ENCODE assay signal across 8 cellular contexts in the genomic region with DNA sequence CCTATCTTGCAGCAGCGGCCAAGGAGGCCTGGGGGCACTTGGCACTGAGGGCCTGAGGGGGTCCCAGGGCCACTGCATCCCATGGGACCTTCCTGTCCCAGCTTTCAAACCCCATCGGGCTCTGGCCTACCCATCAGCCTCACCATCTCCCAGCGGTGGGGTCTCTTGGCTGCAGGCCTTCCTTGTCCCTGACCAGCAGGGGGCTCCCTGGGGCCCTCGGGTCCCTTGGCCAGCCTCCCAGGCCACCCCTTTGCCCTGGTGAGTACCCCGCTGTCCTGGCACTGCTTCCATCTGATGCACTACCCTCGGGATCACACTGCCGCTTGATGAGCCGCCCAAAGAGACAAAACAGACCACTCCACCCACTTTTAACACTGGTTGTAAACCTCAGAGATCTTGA. TPM values are rescaled to one million over a fixed set of nuclear protein-coding genes. Genes with fewer than 3 reads are reported as not detected.
DNase-seq lines count a peak whose midpoint lies in the region; ATAC-seq and FAIRE-seq lines count a peak whose summit lies in the region.

No MANE protein-coding gene starts in this region.

- H3K4me1 ChIP-seq in small intestine (ENCODE audit: control insufficient read depth in 2 of 2, insufficient read depth in 1 of 2, low read depth in 1 of 2, low read length in 1 of 2), result no peaks in the 10 kb centered on the region

- H3K4me3 Mint-ChIP-seq in T-helper 17 cell, result no peak overlapping the region

- no peaks in the 10 kb centered on the region for H3K9me3 ChIP-seq in T-helper 17 cell (ENCODE audit: control insufficient read depth, low read length, poor library complexity, severe bottlenecking)
- no peaks in the 10 kb centered on the region for H3K9me3 ChIP-seq in small intestine (ENCODE audit: control insufficient read depth, low read depth)

- H3K27ac ChIP-seq in small intestine (ENCODE audit: low read depth in 1 of 2, low read length in 1 of 2), result no peak overlapping the region

- no peaks in the 10 kb centered on the region for H3K27me3 ChIP-seq in small intestine (ENCODE audit: control insufficient read depth in 2 of 2, insufficient read depth in 2 of 2, low read length in 2 of 2)

- DNase-seq in D341Med (ENCODE audit: low spot score), result peak; percentile 70
- DNase-seq in HTR-8/SVneo (ENCODE audit: insufficient read length, low spot score), result peak; percentile 47
- DNase-seq in activated T-cell treated with anti-CD3 and anti-CD28 coated beads, Interleukin-2, amount 50 U/mL, for 1 hour, result peak; percentile 31
- peak; percentile 20 for DNase-seq in kidney tubule cell (ENCODE audit: low spot score)
- no peak for DNase-seq in OCI-M2 (lab: John Stamatoyannopoulos, UW; ENCODE audit: unreplicated experiment)
- no peak for DNase-seq in T-helper 17 cell
- no peak for DNase-seq in small intestine

- no peak for FAIRE-seq in HTR-8/SVneo (lab: Jason Lieb, UNC)
- FAIRE-seq in small intestine (lab: Jason Lieb, UNC), result no peak

- ATAC-seq in T-helper 17 cell, result no peak
- no peak for ATAC-seq in HG03045 (IDR thresholded peaks at IDR 0.05; ENCODE audit: unreplicated experiment)

- H3K27me3 Mint-ChIP-seq in T-helper 17 cell, result no peaks in the 10 kb centered on the region

- no peak overlapping the region for H3K4me3 ChIP-seq in small intestine (ENCODE audit: low read depth in 1 of 2, low read length in 2 of 2)

- no peak overlapping the region for H3K27ac Mint-ChIP-seq in T-helper 17 cell

- H3K36me3 ChIP-seq in small intestine (ENCODE audit: control insufficient read depth in 2 of 2, insufficient read depth in 2 of 2, low read length in 2 of 2), result no peaks in the 10 kb centered on the region

- H3K4me1 Mint-ChIP-seq in T-helper 17 cell, result peaks cover 4% of the 10 kb centered on the region

- 42 to 54% (median 43%) methylated on average over 7 to 8 of the region's 8 CpGs for WGBS in small intestine, 3 donors

- no peaks in the 10 kb centered on the region for H3K36me3 Mint-ChIP-seq in T-helper 17 cell (ENCODE audit: low read depth)

RNA-seq across cellular contexts. Expression of a gene that starts 43.5 kb away (rescaled TPM):
- total RNA-seq in T-helper 17 cell, result 10 to 100 TPM; 68.2 to 68.9 TPM
- 10 to 100 TPM; 60.4 to 73.7 (median 68.1) TPM for polyA plus RNA-seq in small intestine

RNA-seq across cellular contexts. Expression of a gene that starts 55.0 kb away (rescaled TPM):
- total RNA-seq in T-helper 17 cell, result under 1 TPM in 1 of 2 donors, not detected in 1; 0.45 TPM
- polyA plus RNA-seq in small intestine, result under 1 TPM in 1 of 3 donors, not detected in 2; 0.85 TPM

Comparison
In these comparisons a context has a peak if more than half of its experiments do, and no peak if none do; other contexts are left out.
1. DNase-seq: peak in D341Med (single experiment), HTR-8/SVneo (single experiment), activated T-cell treated with anti-CD3 and anti-CD28 coated beads, Interleukin-2, amount 50 U/mL, for 1 hour (single experiment) and kidney tubule cell (single experiment); none in OCI-M2 (single experiment), T-helper 17 cell (0 of 3) and small intestine (single experiment).